ENCODE assay signal across 2 cellular contexts in the genomic region with DNA sequence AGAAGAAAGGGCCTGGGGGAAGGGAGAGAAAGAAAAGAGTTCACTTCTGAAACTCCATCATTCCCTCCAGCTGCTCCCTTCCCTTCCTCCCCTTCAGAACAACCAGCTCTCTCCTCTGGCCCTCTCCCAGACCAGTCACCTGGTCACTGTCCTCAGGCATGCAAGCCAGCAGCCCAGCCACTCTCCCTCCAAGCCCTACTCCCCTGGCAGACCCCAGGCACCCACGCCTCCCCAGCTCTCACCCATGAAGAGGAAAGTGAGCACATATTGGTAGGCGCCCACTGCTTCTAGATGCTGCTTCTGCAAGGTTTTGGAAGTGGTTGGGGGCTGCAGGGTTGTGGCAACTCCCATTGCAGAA.
TF ChIP-seq lines count a peak whose summit lies in the region.

No MANE protein-coding gene starts in this region.

TF ChIP-seq in K562, 482 proteins besides CTCF, POLR2A, EP300 and RAD21:
- TF ChIP-seq, protein P1, sequence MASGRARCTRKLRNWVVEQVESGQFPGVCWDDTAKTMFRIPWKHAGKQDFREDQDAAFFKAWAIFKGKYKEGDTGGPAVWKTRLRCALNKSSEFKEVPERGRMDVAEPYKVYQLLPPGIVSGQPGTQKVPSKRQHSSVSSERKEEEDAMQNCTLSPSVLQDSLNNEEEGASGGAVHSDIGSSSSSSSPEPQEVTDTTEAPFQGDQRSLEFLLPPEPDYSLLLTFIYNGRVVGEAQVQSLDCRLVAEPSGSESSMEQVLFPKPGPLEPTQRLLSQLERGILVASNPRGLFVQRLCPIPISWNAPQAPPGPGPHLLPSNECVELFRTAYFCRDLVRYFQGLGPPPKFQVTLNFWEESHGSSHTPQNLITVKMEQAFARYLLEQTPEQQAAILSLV (tag; IDR thresholded peaks at IDR 0.05) = no peak
- TF ChIP-seq NCOA1 (IDR thresholded peaks at IDR 0.05; ENCODE audit: low read depth) = no peak
- no peak for TF ChIP-seq HDAC3 (IDR thresholded peaks at IDR 0.05; ENCODE audit: borderline replicate concordance, partially characterized antibody)
- TF ChIP-seq ZBTB17 (CRISPR knock-in tag; IDR thresholded peaks at IDR 0.05) = no peak
- TF ChIP-seq, protein P2, sequence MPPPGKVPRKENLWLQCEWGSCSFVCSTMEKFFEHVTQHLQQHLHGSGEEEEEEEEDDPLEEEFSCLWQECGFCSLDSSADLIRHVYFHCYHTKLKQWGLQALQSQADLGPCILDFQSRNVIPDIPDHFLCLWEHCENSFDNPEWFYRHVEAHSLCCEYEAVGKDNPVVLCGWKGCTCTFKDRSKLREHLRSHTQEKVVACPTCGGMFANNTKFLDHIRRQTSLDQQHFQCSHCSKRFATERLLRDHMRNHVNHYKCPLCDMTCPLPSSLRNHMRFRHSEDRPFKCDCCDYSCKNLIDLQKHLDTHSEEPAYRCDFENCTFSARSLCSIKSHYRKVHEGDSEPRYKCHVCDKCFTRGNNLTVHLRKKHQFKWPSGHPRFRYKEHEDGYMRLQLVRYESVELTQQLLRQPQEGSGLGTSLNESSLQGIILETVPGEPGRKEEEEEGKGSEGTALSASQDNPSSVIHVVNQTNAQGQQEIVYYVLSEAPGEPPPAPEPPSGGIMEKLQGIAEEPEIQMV (tag; conservative IDR thresholded peaks at IDR 0.05; ENCODE audit: low read depth) = no peak
- TF ChIP-seq HMG20A (CRISPR knock-in tag; conservative IDR thresholded peaks at IDR 0.05) = no peak
- no peak for TF ChIP-seq FUS (optimal IDR thresholded peaks at IDR 0.05; ENCODE audit: low read depth, low read length)
- TF ChIP-seq ZNF12 (CRISPR knock-in tag; IDR thresholded peaks at IDR 0.05) = no peak
- TF ChIP-seq ZNF175 (CRISPR knock-in tag; IDR thresholded peaks at IDR 0.05; ENCODE audit: low read depth) = no peak
- TF ChIP-seq, protein P3, sequence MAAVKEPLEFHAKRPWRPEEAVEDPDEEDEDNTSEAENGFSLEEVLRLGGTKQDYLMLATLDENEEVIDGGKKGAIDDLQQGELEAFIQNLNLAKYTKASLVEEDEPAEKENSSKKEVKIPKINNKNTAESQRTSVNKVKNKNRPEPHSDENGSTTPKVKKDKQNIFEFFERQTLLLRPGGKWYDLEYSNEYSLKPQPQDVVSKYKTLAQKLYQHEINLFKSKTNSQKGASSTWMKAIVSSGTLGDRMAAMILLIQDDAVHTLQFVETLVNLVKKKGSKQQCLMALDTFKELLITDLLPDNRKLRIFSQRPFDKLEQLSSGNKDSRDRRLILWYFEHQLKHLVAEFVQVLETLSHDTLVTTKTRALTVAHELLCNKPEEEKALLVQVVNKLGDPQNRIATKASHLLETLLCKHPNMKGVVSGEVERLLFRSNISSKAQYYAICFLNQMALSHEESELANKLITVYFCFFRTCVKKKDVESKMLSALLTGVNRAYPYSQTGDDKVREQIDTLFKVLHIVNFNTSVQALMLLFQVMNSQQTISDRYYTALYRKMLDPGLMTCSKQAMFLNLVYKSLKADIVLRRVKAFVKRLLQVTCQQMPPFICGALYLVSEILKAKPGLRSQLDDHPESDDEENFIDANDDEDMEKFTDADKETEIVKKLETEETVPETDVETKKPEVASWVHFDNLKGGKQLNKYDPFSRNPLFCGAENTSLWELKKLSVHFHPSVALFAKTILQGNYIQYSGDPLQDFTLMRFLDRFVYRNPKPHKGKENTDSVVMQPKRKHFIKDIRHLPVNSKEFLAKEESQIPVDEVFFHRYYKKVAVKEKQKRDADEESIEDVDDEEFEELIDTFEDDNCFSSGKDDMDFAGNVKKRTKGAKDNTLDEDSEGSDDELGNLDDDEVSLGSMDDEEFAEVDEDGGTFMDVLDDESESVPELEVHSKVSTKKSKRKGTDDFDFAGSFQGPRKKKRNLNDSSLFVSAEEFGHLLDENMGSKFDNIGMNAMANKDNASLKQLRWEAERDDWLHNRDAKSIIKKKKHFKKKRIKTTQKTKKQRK (IDR thresholded peaks at IDR 0.05; ENCODE audit: borderline replicate concordance, low read depth, low read length) = no peak
- TF ChIP-seq, protein P4, sequence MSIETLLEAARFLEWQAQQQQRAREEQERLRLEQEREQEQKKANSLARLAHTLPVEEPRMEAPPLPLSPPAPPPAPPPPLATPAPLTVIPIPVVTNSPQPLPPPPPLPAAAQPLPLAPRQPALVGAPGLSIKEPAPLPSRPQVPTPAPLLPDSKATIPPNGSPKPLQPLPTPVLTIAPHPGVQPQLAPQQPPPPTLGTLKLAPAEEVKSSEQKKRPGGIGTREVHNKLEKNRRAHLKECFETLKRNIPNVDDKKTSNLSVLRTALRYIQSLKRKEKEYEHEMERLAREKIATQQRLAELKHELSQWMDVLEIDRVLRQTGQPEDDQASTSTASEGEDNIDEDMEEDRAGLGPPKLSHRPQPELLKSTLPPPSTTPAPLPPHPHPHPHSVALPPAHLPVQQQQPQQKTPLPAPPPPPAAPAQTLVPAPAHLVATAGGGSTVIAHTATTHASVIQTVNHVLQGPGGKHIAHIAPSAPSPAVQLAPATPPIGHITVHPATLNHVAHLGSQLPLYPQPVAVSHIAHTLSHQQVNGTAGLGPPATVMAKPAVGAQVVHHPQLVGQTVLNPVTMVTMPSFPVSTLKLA (conservative IDR thresholded peaks at IDR 0.05) = no peak
- TF ChIP-seq SETDB1 (IDR thresholded peaks at IDR 0.05; ENCODE audit: low read length) = no peak
- no peak for TF ChIP-seq CBFA2T3 (IDR thresholded peaks at IDR 0.05)
- no peak for TF ChIP-seq ZNF830 (CRISPR knock-in tag; IDR thresholded peaks at IDR 0.05)
- no peak for TF ChIP-seq SREBF1 (IDR thresholded peaks at IDR 0.05; ENCODE audit: borderline replicate concordance, low read depth, low read length)
- no peak for TF ChIP-seq ETV5 (CRISPR knock-in tag; IDR thresholded peaks at IDR 0.05; ENCODE audit: low read depth)

TF ChIP-seq in liver, 16 proteins besides CTCF, POLR2A, EP300 and RAD21:
- TF ChIP-seq HNF4A (conservative IDR thresholded peaks at IDR 0.05) = no peak
- TF ChIP-seq, protein P5, sequence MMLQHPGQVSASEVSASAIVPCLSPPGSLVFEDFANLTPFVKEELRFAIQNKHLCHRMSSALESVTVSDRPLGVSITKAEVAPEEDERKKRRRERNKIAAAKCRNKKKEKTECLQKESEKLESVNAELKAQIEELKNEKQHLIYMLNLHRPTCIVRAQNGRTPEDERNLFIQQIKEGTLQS (IDR thresholded peaks at IDR 0.05) = no peak
- TF ChIP-seq, protein P6, sequence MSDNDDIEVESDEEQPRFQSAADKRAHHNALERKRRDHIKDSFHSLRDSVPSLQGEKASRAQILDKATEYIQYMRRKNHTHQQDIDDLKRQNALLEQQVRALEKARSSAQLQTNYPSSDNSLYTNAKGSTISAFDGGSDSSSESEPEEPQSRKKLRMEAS (IDR thresholded peaks at IDR 0.05) = no peak
- no peak for TF ChIP-seq EGR1 (IDR thresholded peaks at IDR 0.05; ENCODE audit: low read depth in 2 of 2)
- no peak for TF ChIP-seq TAF1 (conservative IDR thresholded peaks at IDR 0.05)
- TF ChIP-seq, protein P7, sequence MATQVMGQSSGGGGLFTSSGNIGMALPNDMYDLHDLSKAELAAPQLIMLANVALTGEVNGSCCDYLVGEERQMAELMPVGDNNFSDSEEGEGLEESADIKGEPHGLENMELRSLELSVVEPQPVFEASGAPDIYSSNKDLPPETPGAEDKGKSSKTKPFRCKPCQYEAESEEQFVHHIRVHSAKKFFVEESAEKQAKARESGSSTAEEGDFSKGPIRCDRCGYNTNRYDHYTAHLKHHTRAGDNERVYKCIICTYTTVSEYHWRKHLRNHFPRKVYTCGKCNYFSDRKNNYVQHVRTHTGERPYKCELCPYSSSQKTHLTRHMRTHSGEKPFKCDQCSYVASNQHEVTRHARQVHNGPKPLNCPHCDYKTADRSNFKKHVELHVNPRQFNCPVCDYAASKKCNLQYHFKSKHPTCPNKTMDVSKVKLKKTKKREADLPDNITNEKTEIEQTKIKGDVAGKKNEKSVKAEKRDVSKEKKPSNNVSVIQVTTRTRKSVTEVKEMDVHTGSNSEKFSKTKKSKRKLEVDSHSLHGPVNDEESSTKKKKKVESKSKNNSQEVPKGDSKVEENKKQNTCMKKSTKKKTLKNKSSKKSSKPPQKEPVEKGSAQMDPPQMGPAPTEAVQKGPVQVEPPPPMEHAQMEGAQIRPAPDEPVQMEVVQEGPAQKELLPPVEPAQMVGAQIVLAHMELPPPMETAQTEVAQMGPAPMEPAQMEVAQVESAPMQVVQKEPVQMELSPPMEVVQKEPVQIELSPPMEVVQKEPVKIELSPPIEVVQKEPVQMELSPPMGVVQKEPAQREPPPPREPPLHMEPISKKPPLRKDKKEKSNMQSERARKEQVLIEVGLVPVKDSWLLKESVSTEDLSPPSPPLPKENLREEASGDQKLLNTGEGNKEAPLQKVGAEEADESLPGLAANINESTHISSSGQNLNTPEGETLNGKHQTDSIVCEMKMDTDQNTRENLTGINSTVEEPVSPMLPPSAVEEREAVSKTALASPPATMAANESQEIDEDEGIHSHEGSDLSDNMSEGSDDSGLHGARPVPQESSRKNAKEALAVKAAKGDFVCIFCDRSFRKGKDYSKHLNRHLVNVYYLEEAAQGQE (IDR thresholded peaks at IDR 0.05) = no peak
- no peak for TF ChIP-seq RXRA (IDR thresholded peaks at IDR 0.05)
- no peak for TF ChIP-seq SP1 (IDR thresholded peaks at IDR 0.05)
- no peak for TF ChIP-seq FOXA1 (IDR thresholded peaks at IDR 0.05)
- TF ChIP-seq FOXA2 (IDR thresholded peaks at IDR 0.05) = no peak
